Comparison of ENCODE assay signal across 8 cellular contexts in genomic region chr1:161226320-161226711, GRCh38. TPM values are rescaled to one million over a fixed set of nuclear protein-coding genes. Genes with fewer than 3 reads are reported as not detected.
A peak's percentile ranks its signal among the peaks of the same experiment; 100 is the strongest.
DNase-seq lines count a peak whose midpoint lies in the region; TF ChIP-seq lines count a peak whose summit lies in the region.

No MANE protein-coding gene starts in this region.

- peak overlapping the region; percentile 80 for H3K9ac ChIP-seq in GM23248
- H3K9ac ChIP-seq in SK-N-MC (ENCODE audit: insufficient read length) = peak overlapping the region; percentile 53

- H3K4me3 ChIP-seq in GM23248 (peak overlapping the region; percentile 91), SK-N-MC (peak overlapping the region; percentile 83), fibroblast of pulmonary artery (replicated peaks; ENCODE audit: low read depth, low read length) (peak overlapping the region; percentile 98), retinal pigment epithelial cell (ENCODE audit: low read length) (peak overlapping the region; percentile 95)

- DNase-seq in GM23248 (no peak), SK-N-MC (ENCODE audit: low read depth, low spot score) (no peak), fibroblast of pulmonary artery (ENCODE audit: low read depth) (no peak), retinal pigment epithelial cell (ENCODE audit: low read depth) (no peak), SW 1271 (lab: John Stamatoyannopoulos, UW) (no peak), COLO829 (ENCODE audit: low spot score) (no peak), amniotic stem cell (lab: John Stamatoyannopoulos, UW) (no peak)
- DNase-seq in stimulated activated naive CD4-positive, alpha-beta T cell treated with Interleukin-2 at 50 U/mL for 16 hours (lab: John Stamatoyannopoulos, UW) = no peak

- 14 to 15% methylated on average over 11 to 15 of the region's 15 CpGs for WGBS in GM23248 (ENCODE audit: low coverage in 1 of 2, low lambda C conversion rate in 2 of 2, missing lambda C conversion rate in 2 of 2), 2 experiments

- in situ Hi-C loops in GM23248 (cut with MboI) = no loop called here

- peaks cover 7% of the 10 kb centered on the region for H3K79me2 ChIP-seq in GM23248 (ENCODE audit: insufficient read depth)

- peak overlapping the region; percentile 93 for H2AFZ ChIP-seq in GM23248

- H4K20me1 ChIP-seq in GM23248 (ENCODE audit: insufficient read depth) = no peaks in the 10 kb centered on the region

- no peaks in the 10 kb centered on the region for H3K9me2 ChIP-seq in GM23248 (ENCODE audit: insufficient read depth)

- H3K9me3 ChIP-seq in GM23248 (ENCODE audit: low read depth) (no peaks in the 10 kb centered on the region), SK-N-MC (ENCODE audit: low read depth, low read length) (no peaks in the 10 kb centered on the region)

- no peaks in the 10 kb centered on the region for H3K27me3 ChIP-seq in GM23248 (replicated peaks; ENCODE audit: insufficient read depth)

- H3K4me1 ChIP-seq in GM23248 (ENCODE audit: insufficient read depth) = peaks cover 11% of the 10 kb centered on the region; the same call in 1 of the 2 replicates

- H3K4me2 ChIP-seq in GM23248 (ENCODE audit: unreplicated experiment) = peak overlapping the region; percentile 73

- no peak overlapping the region for H3K27ac ChIP-seq in GM23248
- H3K27ac ChIP-seq in SK-N-MC = no peak overlapping the region

- H3K36me3 ChIP-seq in GM23248 (ENCODE audit: low read depth) (no peaks in the 10 kb centered on the region; the same call in 1 of the 2 replicates), SK-N-MC (ENCODE audit: insufficient read depth, low read length) (peaks cover 16% of the 10 kb centered on the region; the same call in 1 of the 2 replicates)

- no peak for TF ChIP-seq CTCF in fibroblast of pulmonary artery (IDR thresholded peaks at IDR 0.05; ENCODE audit: low read length, missing control alignments)
- no peak for TF ChIP-seq CTCF in retinal pigment epithelial cell (conservative IDR thresholded peaks at IDR 0.05; ENCODE audit: low read depth, low read length)

- H3F3A ChIP-seq in GM23248 (ENCODE audit: insufficient read depth) = peaks cover 5% of the 10 kb centered on the region; the same call in 1 of the 2 replicates

RNA-seq across cellular contexts. Expression of gene TOMM40L, which starts 0.5 kb away (rescaled TPM):
- 6.5 and 19.1 TPM in 2 replicates for total RNA-seq in GM23248 (2014; rRNA removed; shearing (Covaris generic))
- polyA plus RNA-seq in GM23248 (2016; fragmentation: Nextera tagmentation; extraction: Ambion mirVana) = 5.7 and 5.8 TPM in 2 replicates

RNA-seq across cellular contexts. Expression of gene APOA2, which starts 2.9 kb away (rescaled TPM):
- not detected in 2 replicates for total RNA-seq in GM23248 (2014; rRNA removed; shearing (Covaris generic))
- not detected in 2 replicates for polyA plus RNA-seq in GM23248 (2016; fragmentation: Nextera tagmentation; extraction: Ambion mirVana)

RNA-seq across cellular contexts. Expression of gene FCER1G, which starts 11.2 kb away (rescaled TPM):
- not detected in 2 replicates for total RNA-seq in GM23248 (2014; rRNA removed; shearing (Covaris generic))
- polyA plus RNA-seq in GM23248 (2016; fragmentation: Nextera tagmentation; extraction: Ambion mirVana) = 0.49 TPM in 1 of 2 replicates, not detected in the other

RNA-seq across cellular contexts. Expression of gene NR1I3, which starts 11.7 kb away (rescaled TPM):
- total RNA-seq in GM23248 (2014; rRNA removed; shearing (Covaris generic)) = not detected in 2 replicates
- polyA plus RNA-seq in GM23248 (2016; fragmentation: Nextera tagmentation; extraction: Ambion mirVana) = 0.70 TPM in 1 of 2 replicates, not detected in the other

RNA-seq across cellular contexts. Expression of gene NDUFS2, which starts 24.1 kb away (rescaled TPM):
- 104 and 125 TPM in 2 replicates for total RNA-seq in GM23248 (2014; rRNA removed; shearing (Covaris generic))
- 135 and 141 TPM in 2 replicates for polyA plus RNA-seq in GM23248 (2016; fragmentation: Nextera tagmentation; extraction: Ambion mirVana)
